In genomic region chr2:25272705-25273104, GRCh38 we compare ENCODE assay signal across 1 cellular context.
TF ChIP-seq lines count a peak whose summit lies in the region.

No MANE protein-coding gene starts in this region.

TF ChIP-seq in HEK293, 187 proteins besides CTCF, POLR2A, EP300 and RAD21:
- peak; percentile 68; the same call in 1 of the 2 replicates for TF ChIP-seq ZNF362 (tag by site-specific recombination; IDR thresholded peaks at IDR 0.05)
